33 cellular contexts compared by ENCODE assay signal in the genomic region with DNA sequence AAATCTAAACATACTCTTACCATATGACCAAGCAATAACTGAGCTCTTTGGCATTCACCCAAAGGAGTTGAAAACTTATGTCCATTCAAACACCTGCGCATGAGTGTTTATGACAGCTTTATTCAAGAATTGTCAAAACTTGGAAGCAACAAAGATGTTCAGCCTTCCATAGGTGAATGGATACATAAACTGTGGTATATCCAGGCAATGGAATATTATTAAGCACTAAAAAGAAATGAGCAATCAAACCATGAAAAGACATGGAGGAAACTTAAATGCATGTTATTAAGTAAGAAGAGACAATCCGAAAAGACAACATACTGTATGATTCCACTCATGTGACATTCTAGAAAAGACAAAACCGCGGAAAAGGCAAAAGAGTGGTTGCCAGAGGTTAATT.
A peak's percentile ranks its signal among the peaks of the same experiment; 100 is the strongest.
DNase-seq lines count a peak whose midpoint lies in the region; ATAC-seq, FAIRE-seq and TF ChIP-seq lines count a peak whose summit lies in the region.
"Had no signal": no experiment of that assay in that cellular context is flagged by ENCODE, and none has a peak within 500 bp of the region (broad histone marks: within the 10 kb centered on the region; RNA-seq: fewer than 3 reads in every experiment).

No MANE protein-coding gene starts in this region.

- H3K4me3 ChIP-seq in SK-N-SH (ENCODE audit: low read depth in 2 of 2, low read length in 1 of 2) (no peak overlapping the region), HEK293 (ENCODE audit: low read depth, low read length) (no peak overlapping the region), K562 (no peak overlapping the region)
- H3K4me3 ChIP-seq: A549; BLaER1; BLaER1 treated with 17β-estradiol and CSF1 and Interleukin-3, amounts not matched to agents 10 nM and 100 nM had no signal

- H3F3A ChIP-seq in SK-N-SH (replicated peaks; ENCODE audit: insufficient read depth) = no peaks in the 10 kb centered on the region

- CTCF ChIA-PET in SK-N-SH (lab: Yijun Ruan, JAX) (interaction anchor here (0.7 kb wide), 1 partner anchor 53 kb away, joined by 3 read pairs; no protein-coding TSS in a partner anchor), HEK293 (lab: Yijun Ruan, JAX) (interaction anchor here (0.9 kb wide), 1 partner anchor 204 kb away, joined by 3 read pairs; no protein-coding TSS in a partner anchor), K562 (lab: Yijun Ruan, JAX; ENCODE audit: low intra/inter-chr PET ratio) (no interaction called here)

- H3K9me3 ChIP-seq in SK-N-SH = no peaks in the 10 kb centered on the region
- H3K9me3 ChIP-seq in HEK293 (ENCODE audit: control insufficient read depth, insufficient read depth, low read depth, low read length) = peaks cover 4% of the 10 kb centered on the region
- no peaks in the 10 kb centered on the region for H3K9me3 ChIP-seq in K562 (replicated peaks; ENCODE audit: control insufficient read depth, insufficient read depth, low read depth, low read length)
- H3K9me3 ChIP-seq: BE2C, Caco-2 had no signal

- no peaks in the 10 kb centered on the region for H3K79me2 ChIP-seq in SK-N-SH (ENCODE audit: insufficient read depth)
- no peaks in the 10 kb centered on the region for H3K79me2 ChIP-seq in K562 (ENCODE audit: control insufficient read depth, insufficient read depth, low read length)

- BruUV-seq in K562 (replicated peaks; lab: Mats Ljungman, UMichigan) = no TSS peak

- no peak overlapping the region for H2AFZ ChIP-seq in SK-N-SH (ENCODE audit: low read depth)
- no peak overlapping the region for H2AFZ ChIP-seq in K562 (ENCODE audit: low read depth, low read length)

- H4K20me1 ChIP-seq in SK-N-SH (ENCODE audit: insufficient read depth) = no peaks in the 10 kb centered on the region
- H4K20me1 ChIP-seq in K562 (replicated peaks; ENCODE audit: control insufficient read depth, insufficient read depth, low read length) = no peaks in the 10 kb centered on the region
- H4K20me1 ChIP-seq: BLaER1; BLaER1 treated with 17β-estradiol and CSF1 and Interleukin-3, amounts not matched to agents 10 nM and 100 nM had no signal

- in situ Hi-C loops in K562 (cut with MboI) = no loop called here

- WGBS in SK-N-SH (ENCODE audit: low lambda C conversion rate) = 60% methylated on average over 4 of the region's 4 CpGs
- 2% methylated on average over 4 of the region's 4 CpGs for WGBS in K562 (ENCODE audit: insufficient coverage, low coverage, missing lambda C conversion rate)

- no peak overlapping the region for H3K4me2 ChIP-seq in SK-N-SH
- no peak overlapping the region for H3K4me2 ChIP-seq in K562 (ENCODE audit: insufficient read depth, low read length)
- H3K4me2 ChIP-seq: A549; BLaER1; BLaER1 treated with 17β-estradiol and CSF1 and Interleukin-3, amounts not matched to agents 10 nM and 100 nM had no signal

- no peak for FAIRE-seq in K562 (lab: Jason Lieb, UNC)
- FAIRE-seq: A204.1, A549, D721Med had no signal

- H3K9me1 ChIP-seq in K562 (ENCODE audit: control insufficient read depth, insufficient read depth, low read length) = no peaks in the 10 kb centered on the region

- no peak for TF ChIP-seq EP300 in SK-N-SH (IDR thresholded peaks at IDR 0.05; ENCODE audit: borderline replicate concordance in 1 of 2, low read depth in 1 of 2, low read length in 1 of 2)
- TF ChIP-seq EP300 in K562 (IDR thresholded peaks at IDR 0.05; ENCODE audit: low read length) = no peak

- DNase-seq in SK-N-SH = no peak
- no peak for DNase-seq in K562 (ENCODE audit: extremely low read depth in 1 of 4, low spot score in 3 of 4)
- DNase-seq in cardiac septum (ENCODE audit: low spot score) = no peak
- DNase-seq: 8988T; ACHN; AML-193; BE2C; C1 segment of cervical spinal cord; Caco-2; Calu3; CD4-positive, alpha-beta memory T cell; CD4-positive, alpha-beta T cell; CD4-positive, CD25-positive, alpha-beta regulatory T cell; CD8-positive, alpha-beta memory T cell; CD8-positive, alpha-beta T cell; COR-L47; DMS 273 treated with DMSO at 0.1 percent for 48 hours; DMS153; DMS53; DMS79; DMS79 treated with DMSO at 0.1 percent for 48 hours; DND-41; EL had no signal

- no peaks in the 10 kb centered on the region for H3K9me2 ChIP-seq in SK-N-SH

- intact Hi-C loops in K562 (cut with micrococcal nuclease) (no loop called here), cardiac septum (cut with DNase I) (no loop called here)

- H3K4me1 ChIP-seq in SK-N-SH (ENCODE audit: control insufficient read depth in 1 of 2, insufficient read depth in 2 of 2, low read depth in 1 of 2, low read length in 1 of 2) (no peaks in the 10 kb centered on the region), HEK293 (ENCODE audit: control insufficient read depth, insufficient read depth, low read length) (no peaks in the 10 kb centered on the region), K562 (replicated peaks in 1 of 2; ENCODE audit: control insufficient read depth in 2 of 2, insufficient read depth in 2 of 2, low read length in 2 of 2) (no peaks in the 10 kb centered on the region)
- H3K4me1 ChIP-seq: A549; BE2C; BLaER1; BLaER1 treated with 17β-estradiol and CSF1 and Interleukin-3, amounts not matched to agents 10 nM and 100 nM; Caco-2 had no signal

- H3K27ac ChIP-seq in SK-N-SH (ENCODE audit: low read depth in 2 of 2, low read length in 1 of 2) = no peak overlapping the region
- H3K27ac ChIP-seq in HEK293 (ENCODE audit: extremely low read depth, low read depth, low read length) = no peak overlapping the region
- H3K27ac ChIP-seq in K562 (ENCODE audit: extremely low read depth, low read depth, low read length) = no peak overlapping the region
- H3K27ac ChIP-seq: 22Rv1; A549; BLaER1; BLaER1 treated with 17β-estradiol and CSF1 and Interleukin-3, amounts not matched to agents 10 nM and 100 nM; C4-2B had no signal

- H3K9ac ChIP-seq in SK-N-SH (no peak overlapping the region), K562 (ENCODE audit: insufficient read depth in 1 of 2, low read depth in 2 of 2, low read length in 2 of 2) (no peak overlapping the region)
- H3K9ac ChIP-seq: BLaER1; BLaER1 treated with 17β-estradiol and CSF1 and Interleukin-3, amounts not matched to agents 10 nM and 100 nM had no signal

- POLR2A ChIA-PET in SK-N-SH (lab: Yijun Ruan, JAX) = no interaction called here
- POLR2A ChIA-PET in HEK293 (lab: Yijun Ruan, JAX) = no interaction called here
- POLR2A ChIA-PET in K562 (lab: Yijun Ruan, JAX) = no interaction called here

- no peaks in the 10 kb centered on the region for H3K27me3 ChIP-seq in SK-N-SH (ENCODE audit: insufficient read depth)
- H3K27me3 ChIP-seq in K562 (ENCODE audit: control insufficient read depth in 2 of 2, insufficient read depth in 2 of 2, low read length in 2 of 2) = no peaks in the 10 kb centered on the region
- H3K27me3 ChIP-seq: BE2C; BLaER1; BLaER1 treated with 17β-estradiol and CSF1 and Interleukin-3, amounts not matched to agents 10 nM and 100 nM had no signal

- no peak for TF ChIP-seq CTCF in SK-N-SH (IDR thresholded peaks at IDR 0.05)
- no peak for TF ChIP-seq CTCF in HEK293 (tag by site-specific recombination; IDR thresholded peaks at IDR 0.05)
- no peak for TF ChIP-seq CTCF in K562 (IDR thresholded peaks at IDR 0.05 in 2 of 3, conservative IDR thresholded peaks at IDR 0.05 in 1 of 3; ENCODE audit: insufficient read depth in 2 of 3, low read depth in 1 of 3, low read length in 3 of 3)

- ATAC-seq in SK-N-SH treated with all-trans-retinoic acid at 6 μM for 48 hours (no peak), K562 (no peak), HG02840 (IDR thresholded peaks at IDR 0.05; ENCODE audit: low FRiP score, unreplicated experiment) (no peak)
- ATAC-seq: A549; CD8-positive, alpha-beta T cell had no signal

- TF ChIP-seq POLR2A in K562 (conservative IDR thresholded peaks at IDR 0.05) = no peak

- no peak for TF ChIP-seq RAD21 in SK-N-SH (IDR thresholded peaks at IDR 0.05; ENCODE audit: low read length)
- TF ChIP-seq RAD21 in K562 (CRISPR knock-in tag; conservative IDR thresholded peaks at IDR 0.05 in 1 of 2, IDR thresholded peaks at IDR 0.05 in 1 of 2) = no peak

- no peaks in the 10 kb centered on the region for H3K36me3 ChIP-seq in SK-N-SH (replicated peaks in 1 of 2; ENCODE audit: control insufficient read depth in 1 of 2, insufficient read depth in 2 of 2, low read length in 1 of 2)
- no peaks in the 10 kb centered on the region for H3K36me3 ChIP-seq in HEK293 (ENCODE audit: control insufficient read depth in 2 of 2, insufficient read depth in 1 of 2, low read length in 2 of 2)
- H3K36me3 ChIP-seq in K562 (ENCODE audit: control insufficient read depth, insufficient read depth, low read length) = no peaks in the 10 kb centered on the region
- H3K36me3 ChIP-seq: BE2C; BLaER1; BLaER1 treated with 17β-estradiol and CSF1 and Interleukin-3, amounts not matched to agents 10 nM and 100 nM had no signal

TF ChIP-seq in SK-N-SH treated with all-trans-retinoic acid at 6 μM for 48 hours, 23 proteins besides CTCF, POLR2A, EP300 and RAD21:
- TF ChIP-seq ZNF8 (CRISPR knock-in tag; IDR thresholded peaks at IDR 0.05) (peak; percentile 95), ZFP3 (CRISPR knock-in tag; IDR thresholded peaks at IDR 0.05) (no peak)

TF ChIP-seq in SK-N-SH, 30 proteins besides CTCF, POLR2A, EP300 and RAD21 (continues in another document):
- TF ChIP-seq RFX5 (IDR thresholded peaks at IDR 0.05; ENCODE audit: low read length) (no peak), SMC3 (IDR thresholded peaks at IDR 0.05; ENCODE audit: low read depth, low read length) (no peak), MXI1 (IDR thresholded peaks at IDR 0.05; ENCODE audit: low read depth, low read length) (no peak), FOXJ3 (CRISPR knock-in tag; IDR thresholded peaks at IDR 0.05) (no peak), TEAD4 (IDR thresholded peaks at IDR 0.05; ENCODE audit: borderline replicate concordance, insufficient read depth) (no peak), TCF12 (IDR thresholded peaks at IDR 0.05) (no peak), FOXM1 (IDR thresholded peaks at IDR 0.05; ENCODE audit: low read depth) (no peak)

TF ChIP-seq in K562, 482 proteins besides CTCF, POLR2A, EP300 and RAD21:
- TF ChIP-seq ZBED1 (IDR thresholded peaks at IDR 0.05) (no peak), ZNF146 (CRISPR knock-in tag; IDR thresholded peaks at IDR 0.05; ENCODE audit: unreplicated experiment) (peak; percentile 14)
- TF ChIP-seq, protein P1, sequence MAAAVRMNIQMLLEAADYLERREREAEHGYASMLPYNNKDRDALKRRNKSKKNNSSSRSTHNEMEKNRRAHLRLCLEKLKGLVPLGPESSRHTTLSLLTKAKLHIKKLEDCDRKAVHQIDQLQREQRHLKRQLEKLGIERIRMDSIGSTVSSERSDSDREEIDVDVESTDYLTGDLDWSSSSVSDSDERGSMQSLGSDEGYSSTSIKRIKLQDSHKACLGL (CRISPR knock-in tag; IDR thresholded peaks at IDR 0.05; ENCODE audit: borderline replicate concordance, poor library complexity, severe bottlenecking) = no peak
